8 cellular contexts compared by ENCODE assay signal in the genomic region with DNA sequence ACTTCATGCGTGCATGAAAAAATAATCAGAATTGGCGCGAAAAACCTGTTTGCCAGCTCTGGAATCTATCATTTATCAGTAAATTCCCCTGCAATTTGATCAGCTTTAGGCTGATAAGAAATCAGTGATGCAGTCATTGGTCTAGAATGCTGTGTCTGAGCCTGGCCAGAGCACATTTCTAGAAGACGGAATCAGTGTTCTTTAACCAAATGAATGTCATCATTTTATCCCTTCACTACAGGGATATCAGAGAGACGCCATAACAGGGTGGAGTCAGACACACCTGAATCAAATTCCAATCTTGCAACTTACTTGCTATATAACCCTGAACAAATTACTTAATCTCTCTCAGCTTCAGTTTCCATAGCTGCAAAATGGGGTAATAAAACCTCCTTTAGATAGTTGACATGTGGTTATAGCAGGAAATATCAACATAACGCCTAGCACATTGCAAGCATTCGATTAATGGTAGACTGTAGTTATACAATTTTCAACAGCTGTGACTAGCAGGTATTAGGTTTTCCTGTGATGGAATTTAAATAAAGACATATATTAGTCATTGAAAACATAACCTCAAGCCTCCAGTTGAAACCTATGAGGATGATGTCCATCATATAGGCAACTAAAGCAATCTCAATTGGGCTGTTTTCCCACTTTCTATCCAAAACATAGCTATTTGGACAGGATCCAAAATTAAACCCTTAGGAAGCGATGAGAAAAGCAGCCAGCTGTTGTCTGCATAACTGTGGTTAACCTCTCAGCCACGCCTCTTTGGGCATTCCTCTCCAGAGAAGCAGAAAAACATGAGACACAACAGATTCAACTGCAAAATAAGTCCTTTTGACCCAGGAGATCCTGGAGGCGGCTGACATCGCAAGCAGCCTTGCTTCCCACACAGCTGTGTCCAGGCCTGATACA. TPM values are rescaled to one million over a fixed set of nuclear protein-coding genes. Genes with fewer than 3 reads are reported as not detected.
DNase-seq lines count a peak whose midpoint lies in the region; ATAC-seq and TF ChIP-seq lines count a peak whose summit lies in the region.

No MANE protein-coding gene starts in this region.

- H3K27me3 ChIP-seq in kidney epithelial cell (ENCODE audit: control insufficient read depth, insufficient read depth, low read length), result no peaks in the 10 kb centered on the region

- peak; percentile 78 for DNase-seq in DMS53 (lab: John Stamatoyannopoulos, UW)
- peak; percentile 31 for DNase-seq in NCI-H2029 (lab: John Stamatoyannopoulos, UW)
- peak; percentile 70 for DNase-seq in activated effector memory CD4-positive, alpha-beta T cell treated with anti-CD3 and anti-CD28 coated beads, Interleukin-2, amount 50 U/mL, for 16 hours
- DNase-seq in kidney epithelial cell (ENCODE audit: low read depth), result peak; percentile 93
- no peak for DNase-seq in NCI-H774 (lab: John Stamatoyannopoulos, UW)
- no peak for DNase-seq in ecto neural progenitor cell (ENCODE audit: low spot score)
- no peak for DNase-seq in CD1c-positive myeloid dendritic cell (ENCODE audit: extremely low spot score)

- TF ChIP-seq CTCF in kidney epithelial cell (IDR thresholded peaks at IDR 0.05; ENCODE audit: insufficient read depth, low read length, poor library complexity, severe bottlenecking), result no peak

- no peak for ATAC-seq in GM19467 (IDR thresholded peaks at IDR 0.05; ENCODE audit: unreplicated experiment)

- H3K4me3 ChIP-seq in kidney epithelial cell (ENCODE audit: low read depth, low read length), result no peak overlapping the region

- H3K36me3 ChIP-seq in kidney epithelial cell (ENCODE audit: control insufficient read depth, insufficient read depth, low read length), result no peaks in the 10 kb centered on the region

RNA-seq across cellular contexts. Expression of a gene that starts 51.6 kb away (rescaled TPM):
- 20.9 and 23.0 TPM in 2 replicates for total RNA-seq in kidney epithelial cell

Comparison
In these comparisons a context has a peak if more than half of its experiments do, and no peak if none do; other contexts are left out.
1. DNase-seq: peak in DMS53 (single experiment), NCI-H2029 (single experiment), activated effector memory CD4-positive, alpha-beta T cell treated with anti-CD3 and anti-CD28 coated beads, Interleukin-2, amount 50 U/mL, for 16 hours (single experiment) and kidney epithelial cell (single experiment); none in NCI-H774 (single experiment), ecto neural progenitor cell (single experiment) and CD1c-positive myeloid dendritic cell (single experiment).